ENCODE assay signal across 14 cellular contexts in genomic region chr21:42505090-42505726, GRCh38. TPM values are rescaled to one million over a fixed set of nuclear protein-coding genes. Genes with fewer than 3 reads are reported as not detected.
DNase-seq lines count a peak whose midpoint lies in the region; ATAC-seq and TF ChIP-seq lines count a peak whose summit lies in the region.
"Had no signal": no experiment of that assay in that cellular context is flagged by ENCODE, and none has a peak within 500 bp of the region (broad histone marks: within the 10 kb centered on the region; RNA-seq: fewer than 3 reads in every experiment).

No MANE protein-coding gene starts in this region.

- H3K4me1 ChIP-seq in mesenchymal stem cell (ENCODE audit: control insufficient read depth, insufficient read depth, low read depth, low read length): no peaks in the 10 kb centered on the region

- H3K36me3 ChIP-seq in mesenchymal stem cell (ENCODE audit: control insufficient read depth in 1 of 2, insufficient read depth in 2 of 2, low read depth in 1 of 2, low read length in 2 of 2): no peaks in the 10 kb centered on the region

- H3K27me3 Mint-ChIP-seq in activated T-cell treated with anti-CD3 and anti-CD28 coated beads, Interleukin-2, amount 50 U/mL, for 72 hours (ENCODE audit: low read depth): no peaks in the 10 kb centered on the region
- H3K27me3 Mint-ChIP-seq: naive thymus-derived CD8-positive, alpha-beta T cell; type B pancreatic cell had no signal

- no peak overlapping the region for H3K18ac ChIP-seq in mesenchymal stem cell (ENCODE audit: low read depth in 1 of 2, low read length in 2 of 2)

- no peak for DNase-seq in mesenchymal stem cell
- no peak for DNase-seq in activated naive CD4-positive, alpha-beta T cell treated with anti-CD3 and anti-CD28 coated beads, Interleukin-2, amount 50 U/mL, for 16 hours
- DNase-seq in activated T-cell treated with anti-CD3 and anti-CD28 coated beads, Interleukin-2, amount 50 U/mL, for 72 hours: no peak
- DNase-seq in omental fat pad (ENCODE audit: low spot score): no peak
- DNase-seq in pons (ENCODE audit: low spot score): no peak
- DNase-seq: cortex of kidney; hypothalamus; naive thymus-derived CD8-positive, alpha-beta T cell; T-helper 1 cell had no signal

- H3K79me1 ChIP-seq in mesenchymal stem cell (replicated peaks; ENCODE audit: low read length, poor library complexity, severe bottlenecking): no peaks in the 10 kb centered on the region

- no peak overlapping the region for H2BK12ac ChIP-seq in mesenchymal stem cell (ENCODE audit: low read length in 2 of 2)

- no peak for TF ChIP-seq CTCF in omental fat pad (IDR thresholded peaks at IDR 0.05)

- no peak overlapping the region for H2BK5ac ChIP-seq in mesenchymal stem cell (ENCODE audit: low read depth, low read length, poor library complexity, severe bottlenecking)

- no peaks in the 10 kb centered on the region for H3K9me3 ChIP-seq in mesenchymal stem cell (ENCODE audit: control insufficient read depth, low read length)

- H4K8ac ChIP-seq in mesenchymal stem cell (ENCODE audit: low read length): no peak overlapping the region

- H3K27ac Mint-ChIP-seq in activated T-cell treated with anti-CD3 and anti-CD28 coated beads, Interleukin-2, amount 50 U/mL, for 72 hours: no peak overlapping the region
- H3K27ac Mint-ChIP-seq: type B pancreatic cell had no signal

- no peak overlapping the region for H3K9ac ChIP-seq in mesenchymal stem cell (ENCODE audit: low read length)

- no peaks in the 10 kb centered on the region for H3K9me3 Mint-ChIP-seq in activated T-cell treated with anti-CD3 and anti-CD28 coated beads, Interleukin-2, amount 50 U/mL, for 72 hours
- H3K9me3 Mint-ChIP-seq: naive thymus-derived CD8-positive, alpha-beta T cell; type B pancreatic cell had no signal

- no peak overlapping the region for H2AK5ac ChIP-seq in mesenchymal stem cell (ENCODE audit: low read length, severe bottlenecking)

- no peak overlapping the region for H3K4me3 ChIP-seq in mesenchymal stem cell (ENCODE audit: insufficient read depth in 1 of 2, low read depth in 1 of 2, low read length in 2 of 2)

- H2AFZ ChIP-seq in mesenchymal stem cell (ENCODE audit: low read depth, low read length): no peak overlapping the region

- no peak overlapping the region for H2BK15ac ChIP-seq in mesenchymal stem cell (ENCODE audit: low read depth, poor library complexity, severe bottlenecking)

- peaks cover 10% of the 10 kb centered on the region for H3K4me1 Mint-ChIP-seq in activated T-cell treated with anti-CD3 and anti-CD28 coated beads, Interleukin-2, amount 50 U/mL, for 72 hours (ENCODE audit: low read depth)

- no peak overlapping the region for H3K14ac ChIP-seq in mesenchymal stem cell (ENCODE audit: low read length in 2 of 2)

- H3K4ac ChIP-seq in mesenchymal stem cell (ENCODE audit: low read depth in 1 of 2, low read length in 2 of 2): no peak overlapping the region

- H3K36me3 Mint-ChIP-seq in activated T-cell treated with anti-CD3 and anti-CD28 coated beads, Interleukin-2, amount 50 U/mL, for 72 hours (ENCODE audit: insufficient read depth in 2 of 2): no peaks in the 10 kb centered on the region
- H3K36me3 Mint-ChIP-seq: naive thymus-derived CD8-positive, alpha-beta T cell; type B pancreatic cell had no signal

- H3K27me3 ChIP-seq in mesenchymal stem cell (ENCODE audit: control insufficient read depth in 1 of 2, insufficient read depth in 1 of 2, low read length in 2 of 2): peaks cover 0 to 28% of the 10 kb centered on the region in 2 experiments

- no peak overlapping the region for H4K91ac ChIP-seq in mesenchymal stem cell (ENCODE audit: low read length)

- H3K4me2 ChIP-seq in mesenchymal stem cell (ENCODE audit: low read length, poor library complexity, severe bottlenecking): no peak overlapping the region

- no peak overlapping the region for H3K23ac ChIP-seq in mesenchymal stem cell (ENCODE audit: low read length in 2 of 2)

- no peak overlapping the region for H3K27ac ChIP-seq in mesenchymal stem cell (ENCODE audit: low read length, poor library complexity, severe bottlenecking)
- H3K27ac ChIP-seq: HL-60 had no signal

- H2BK120ac ChIP-seq in mesenchymal stem cell (ENCODE audit: low read depth, low read length): peak overlapping the region; percentile 50

- H3K4me3 Mint-ChIP-seq in activated T-cell treated with anti-CD3 and anti-CD28 coated beads, Interleukin-2, amount 50 U/mL, for 72 hours: no peak overlapping the region
- H3K4me3 Mint-ChIP-seq: naive thymus-derived CD8-positive, alpha-beta T cell; type B pancreatic cell had no signal

- 73% methylated on average over 3 of the region's 3 CpGs for WGBS in mesenchymal stem cell

- ATAC-seq in GM19035 (IDR thresholded peaks at IDR 0.05; ENCODE audit: unreplicated experiment) (peak; percentile 84), GM21825 (IDR thresholded peaks at IDR 0.05; ENCODE audit: unreplicated experiment) (peak; percentile 81), HG03442 (IDR thresholded peaks at IDR 0.05; ENCODE audit: unreplicated experiment) (peak; percentile 63), omental fat pad (ENCODE audit: low FRiP score) (no peak)
- no peak for ATAC-seq in activated T-cell treated with anti-CD3 and anti-CD28 coated beads, Interleukin-2, amount 50 U/mL, for 72 hours (replicated peaks in 1 of 2)
- ATAC-seq: naive thymus-derived CD8-positive, alpha-beta T cell had no signal

RNA-seq across cellular contexts. Expression of gene SLC37A1, which starts 8.4 kb away (rescaled TPM):
- 3.0 TPM for polyA plus RNA-seq in mesenchymal stem cell (2013, experiment 1 of 2)
- 3.2 TPM for polyA plus RNA-seq in mesenchymal stem cell (2013, experiment 2 of 2)
- 10 to 100 TPM; 27.5 to 37.6 TPM for total RNA-seq in activated T-cell treated with anti-CD3 and anti-CD28 coated beads, Interleukin-2, amount 50 U/mL, for 72 hours
- total RNA-seq in omental fat pad: 10 to 100 TPM in 1 of 4 donors, 1 to 10 TPM in 3; 4.6 to 11.0 (median 6.0) TPM

RNA-seq across cellular contexts. Expression of gene RSPH1, which starts 9.2 kb away (rescaled TPM):
- 0.10 TPM for polyA plus RNA-seq in mesenchymal stem cell (2013, experiment 1 of 2)
- 0.10 TPM for polyA plus RNA-seq in mesenchymal stem cell (2013, experiment 2 of 2)
- under 1 TPM; 0.19 to 0.36 TPM for total RNA-seq in activated T-cell treated with anti-CD3 and anti-CD28 coated beads, Interleukin-2, amount 50 U/mL, for 72 hours
- under 1 TPM in 3 of 4 donors, not detected in 1; 0.31 to 0.37 (median 0.36) TPM for total RNA-seq in omental fat pad
- polyA plus RNA-seq: naive thymus-derived CD8-positive, alpha-beta T cell had no signal

Comparison
In these comparisons a context has a peak if more than half of its experiments do, and no peak if none do; other contexts are left out.
1. ATAC-seq: peak in GM19035 (single experiment), GM21825 (single experiment) and HG03442 (single experiment); none in activated T-cell treated with anti-CD3 and anti-CD28 coated beads, Interleukin-2, amount 50 U/mL, for 72 hours (0 of 2) and omental fat pad (single experiment).